ENCODE assay signal across 1 cellular context in the genomic region with DNA sequence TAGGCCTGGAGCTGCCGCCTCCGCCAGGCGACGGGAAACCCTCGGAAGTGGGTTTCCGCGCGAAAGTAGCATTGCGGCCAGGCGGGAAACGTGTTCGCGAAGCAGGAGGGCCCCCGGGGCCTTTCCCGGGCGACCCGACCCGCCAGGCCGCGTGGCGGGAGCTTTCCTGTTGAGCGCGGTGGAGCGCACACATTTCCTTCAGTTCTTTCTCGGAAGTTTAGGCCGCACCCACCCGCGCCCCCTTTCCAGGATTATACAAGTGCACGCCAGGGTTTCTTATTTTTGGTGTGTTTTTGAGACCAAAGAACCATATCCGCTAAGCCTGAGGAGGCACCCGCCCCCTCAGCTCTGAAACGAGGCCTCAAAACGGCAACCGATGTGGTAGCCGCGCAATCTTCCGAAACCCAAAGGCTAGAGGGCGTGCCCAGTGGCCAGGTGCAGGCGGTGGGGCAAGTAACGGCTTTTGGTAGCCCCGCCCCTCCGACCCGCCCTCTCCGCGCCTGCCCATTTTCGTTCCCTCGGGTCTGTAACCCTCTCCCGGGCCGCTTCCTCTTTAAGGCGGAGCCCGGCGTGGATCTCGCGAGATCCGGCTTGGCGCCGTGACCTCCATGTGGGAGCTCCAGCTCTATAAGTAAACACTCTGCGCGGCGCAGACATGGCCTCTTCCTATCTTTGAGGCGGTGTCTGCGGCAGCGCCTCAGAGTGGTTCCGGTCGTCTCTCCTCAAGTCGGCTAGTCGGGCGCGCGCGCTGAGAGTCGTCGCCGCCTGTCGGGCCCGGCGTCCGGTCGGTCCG.
TF ChIP-seq lines count a peak whose summit lies in the region.

A gene with protein sequence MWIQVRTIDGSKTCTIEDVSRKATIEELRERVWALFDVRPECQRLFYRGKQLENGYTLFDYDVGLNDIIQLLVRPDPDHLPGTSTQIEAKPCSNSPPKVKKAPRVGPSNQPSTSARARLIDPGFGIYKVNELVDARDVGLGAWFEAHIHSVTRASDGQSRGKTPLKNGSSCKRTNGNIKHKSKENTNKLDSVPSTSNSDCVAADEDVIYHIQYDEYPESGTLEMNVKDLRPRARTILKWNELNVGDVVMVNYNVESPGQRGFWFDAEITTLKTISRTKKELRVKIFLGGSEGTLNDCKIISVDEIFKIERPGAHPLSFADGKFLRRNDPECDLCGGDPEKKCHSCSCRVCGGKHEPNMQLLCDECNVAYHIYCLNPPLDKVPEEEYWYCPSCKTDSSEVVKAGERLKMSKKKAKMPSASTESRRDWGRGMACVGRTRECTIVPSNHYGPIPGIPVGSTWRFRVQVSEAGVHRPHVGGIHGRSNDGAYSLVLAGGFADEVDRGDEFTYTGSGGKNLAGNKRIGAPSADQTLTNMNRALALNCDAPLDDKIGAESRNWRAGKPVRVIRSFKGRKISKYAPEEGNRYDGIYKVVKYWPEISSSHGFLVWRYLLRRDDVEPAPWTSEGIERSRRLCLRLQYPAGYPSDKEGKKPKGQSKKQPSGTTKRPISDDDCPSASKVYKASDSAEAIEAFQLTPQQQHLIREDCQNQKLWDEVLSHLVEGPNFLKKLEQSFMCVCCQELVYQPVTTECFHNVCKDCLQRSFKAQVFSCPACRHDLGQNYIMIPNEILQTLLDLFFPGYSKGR (plus strand): TSS at position 628 of the 793 bp plus-strand sequence. CDS start 292 bp downstream, outside the sequence.

TF ChIP-seq in IMR-90, 13 proteins besides CTCF, POLR2A, EP300 and RAD21 (continued from another document):
- TF ChIP-seq MAFK (IDR thresholded peaks at IDR 0.05; ENCODE audit: low read depth, low read length) = no peak
- no peak for TF ChIP-seq NFE2L2 (IDR thresholded peaks at IDR 0.05; ENCODE audit: low read depth, low read length)
- TF ChIP-seq CHD1 (IDR thresholded peaks at IDR 0.05; ENCODE audit: low read depth, low read length) = no peak
- no peak for TF ChIP-seq RFX5 (IDR thresholded peaks at IDR 0.05; ENCODE audit: low read depth, low read length)
